1 cellular context compared by ENCODE assay signal in the genomic region with DNA sequence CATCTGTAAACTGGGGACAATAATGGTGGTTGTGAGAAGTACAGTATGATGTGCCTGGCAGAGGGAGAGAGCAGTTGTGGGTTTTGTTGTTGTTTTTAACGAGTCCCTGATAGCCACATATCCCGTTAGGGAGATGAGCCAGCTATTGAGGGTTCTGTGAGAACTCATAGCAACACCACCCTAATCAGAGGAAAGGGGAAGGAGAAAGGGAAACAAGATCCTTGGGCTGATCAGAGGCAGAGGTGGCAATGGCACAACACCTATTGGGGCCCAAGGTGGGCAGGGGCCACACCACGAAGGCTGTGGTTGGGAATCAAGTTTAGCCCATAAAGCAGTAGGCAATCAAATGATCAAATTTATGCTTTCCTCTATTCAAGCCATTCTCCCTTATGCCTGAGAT.
TF ChIP-seq lines count a peak whose summit lies in the region.

No MANE protein-coding gene starts in this region.

TF ChIP-seq in HEK293, 187 proteins besides CTCF, POLR2A, EP300 and RAD21 (continued from another document):
- TF ChIP-seq, protein P1, sequence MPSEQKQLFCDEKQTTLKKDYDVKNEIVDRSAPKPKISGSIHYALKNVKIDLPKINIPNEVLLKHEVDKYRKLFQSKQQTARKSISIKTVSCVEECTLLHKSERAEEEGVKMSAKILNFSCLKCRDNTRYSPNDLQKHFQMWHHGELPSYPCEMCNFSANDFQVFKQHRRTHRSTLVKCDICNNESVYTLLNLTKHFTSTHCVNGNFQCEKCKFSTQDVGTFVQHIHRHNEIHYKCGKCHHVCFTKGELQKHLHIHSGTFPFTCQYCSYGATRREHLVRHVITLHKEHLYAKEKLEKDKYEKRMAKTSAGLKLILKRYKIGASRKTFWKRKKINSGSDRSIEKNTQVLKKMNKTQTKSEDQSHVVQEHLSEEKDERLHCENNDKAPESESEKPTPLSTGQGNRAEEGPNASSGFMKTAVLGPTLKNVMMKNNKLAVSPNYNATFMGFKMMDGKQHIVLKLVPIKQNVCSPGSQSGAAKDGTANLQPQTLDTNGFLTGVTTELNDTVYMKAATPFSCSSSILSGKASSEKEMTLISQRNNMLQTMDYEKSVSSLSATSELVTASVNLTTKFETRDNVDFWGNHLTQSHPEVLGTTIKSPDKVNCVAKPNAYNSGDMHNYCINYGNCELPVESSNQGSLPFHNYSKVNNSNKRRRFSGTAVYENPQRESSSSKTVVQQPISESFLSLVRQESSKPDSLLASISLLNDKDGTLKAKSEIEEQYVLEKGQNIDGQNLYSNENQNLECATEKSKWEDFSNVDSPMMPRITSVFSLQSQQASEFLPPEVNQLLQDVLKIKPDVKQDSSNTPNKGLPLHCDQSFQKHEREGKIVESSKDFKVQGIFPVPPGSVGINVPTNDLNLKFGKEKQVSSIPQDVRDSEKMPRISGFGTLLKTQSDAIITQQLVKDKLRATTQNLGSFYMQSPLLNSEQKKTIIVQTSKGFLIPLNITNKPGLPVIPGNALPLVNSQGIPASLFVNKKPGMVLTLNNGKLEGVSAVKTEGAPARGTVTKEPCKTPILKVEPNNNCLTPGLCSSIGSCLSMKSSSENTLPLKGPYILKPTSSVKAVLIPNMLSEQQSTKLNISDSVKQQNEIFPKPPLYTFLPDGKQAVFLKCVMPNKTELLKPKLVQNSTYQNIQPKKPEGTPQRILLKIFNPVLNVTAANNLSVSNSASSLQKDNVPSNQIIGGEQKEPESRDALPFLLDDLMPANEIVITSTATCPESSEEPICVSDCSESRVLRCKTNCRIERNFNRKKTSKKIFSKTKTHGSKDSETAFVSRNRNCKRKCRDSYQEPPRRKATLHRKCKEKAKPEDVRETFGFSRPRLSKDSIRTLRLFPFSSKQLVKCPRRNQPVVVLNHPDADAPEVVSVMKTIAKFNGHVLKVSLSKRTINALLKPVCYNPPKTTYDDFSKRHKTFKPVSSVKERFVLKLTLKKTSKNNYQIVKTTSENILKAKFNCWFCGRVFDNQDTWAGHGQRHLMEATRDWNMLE (tag by site-specific recombination; conservative IDR thresholded peaks at IDR 0.05; ENCODE audit: low read depth): no peak
- TF ChIP-seq ZNF341 (tag by site-specific recombination; IDR thresholded peaks at IDR 0.05; ENCODE audit: low read depth): no peak
- TF ChIP-seq, protein P2, sequence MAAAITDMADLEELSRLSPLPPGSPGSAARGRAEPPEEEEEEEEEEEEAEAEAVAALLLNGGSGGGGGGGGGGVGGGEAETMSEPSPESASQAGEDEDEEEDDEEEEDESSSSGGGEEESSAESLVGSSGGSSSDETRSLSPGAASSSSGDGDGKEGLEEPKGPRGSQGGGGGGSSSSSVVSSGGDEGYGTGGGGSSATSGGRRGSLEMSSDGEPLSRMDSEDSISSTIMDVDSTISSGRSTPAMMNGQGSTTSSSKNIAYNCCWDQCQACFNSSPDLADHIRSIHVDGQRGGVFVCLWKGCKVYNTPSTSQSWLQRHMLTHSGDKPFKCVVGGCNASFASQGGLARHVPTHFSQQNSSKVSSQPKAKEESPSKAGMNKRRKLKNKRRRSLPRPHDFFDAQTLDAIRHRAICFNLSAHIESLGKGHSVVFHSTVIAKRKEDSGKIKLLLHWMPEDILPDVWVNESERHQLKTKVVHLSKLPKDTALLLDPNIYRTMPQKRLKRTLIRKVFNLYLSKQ (tag by site-specific recombination; IDR thresholded peaks at IDR 0.05; ENCODE audit: borderline replicate concordance): no peak
